In genomic region chr1:171434717-171435346, GRCh38 we compare ENCODE assay signal across 8 cellular contexts. TPM values are rescaled to one million over a fixed set of nuclear protein-coding genes. Genes with fewer than 3 reads are reported as not detected.
DNase-seq lines count a peak whose midpoint lies in the region; ATAC-seq and TF ChIP-seq lines count a peak whose summit lies in the region.

No MANE protein-coding gene starts in this region.

- TF ChIP-seq POLR2A in adrenal gland (IDR thresholded peaks at IDR 0.05) = no peak

- POLR2A ChIA-PET in CD8-positive, alpha-beta T cell (lab: Charles Lee) = no interaction called here

- no peaks in the 10 kb centered on the region for H3K27me3 ChIP-seq in CD8-positive, alpha-beta T cell (ENCODE audit: insufficient read depth, low read length)
- no peaks in the 10 kb centered on the region for H3K27me3 ChIP-seq in adrenal gland

- no peaks in the 10 kb centered on the region for H3K36me3 ChIP-seq in CD8-positive, alpha-beta T cell (ENCODE audit: insufficient read depth, low read length)
- no peaks in the 10 kb centered on the region for H3K36me3 ChIP-seq in adrenal gland (replicated peaks in 1 of 2)

- no peak for TF ChIP-seq CTCF in CD8-positive, alpha-beta T cell (IDR thresholded peaks at IDR 0.05)
- no peak for TF ChIP-seq CTCF in adrenal gland (IDR thresholded peaks at IDR 0.05)
- TF ChIP-seq CTCF in mesothelial cell of epicardium (IDR thresholded peaks at IDR 0.05; ENCODE audit: unreplicated experiment) = no peak

- intact Hi-C loops in CD8-positive, alpha-beta T cell (cut with DNase I, micrococcal nuclease) = no loop called here
- intact Hi-C loops in adrenal gland (cut with DNase I) = no loop called here

- peaks cover 12% of the 10 kb centered on the region for H3K4me1 Mint-ChIP-seq in CD8-positive, alpha-beta T cell (ENCODE audit: low read depth)
- peaks cover 4% of the 10 kb centered on the region for H3K4me1 Mint-ChIP-seq in mesothelial cell of epicardium

- no peaks in the 10 kb centered on the region for H3K9me3 ChIP-seq in CD8-positive, alpha-beta T cell (ENCODE audit: low read length)
- H3K9me3 ChIP-seq in adrenal gland (replicated peaks in 1 of 3) = no peaks in the 10 kb centered on the region

- peak; percentile 38 for ATAC-seq in CD8-positive, alpha-beta T cell
- no peak for ATAC-seq in GM21576 (IDR thresholded peaks at IDR 0.05; ENCODE audit: unreplicated experiment)

- H3K27me3 Mint-ChIP-seq in CD8-positive, alpha-beta T cell (ENCODE audit: low read depth) = peaks cover 4% of the 10 kb centered on the region
- H3K27me3 Mint-ChIP-seq in mesothelial cell of epicardium (ENCODE audit: low read depth) = no peaks in the 10 kb centered on the region

- H3K4me1 ChIP-seq in CD8-positive, alpha-beta T cell (ENCODE audit: insufficient read depth, low read length) = peaks cover 11% of the 10 kb centered on the region
- H3K4me1 ChIP-seq in adrenal gland (replicated peaks in 1 of 2) = no peaks in the 10 kb centered on the region

- peak in 1 of 7 experiments; percentile 13 for DNase-seq in CD8-positive, alpha-beta T cell
- DNase-seq in M059J (ENCODE audit: low read depth) = peak; percentile 91
- DNase-seq in adrenal gland = peak in 4 of 7 donors; percentile 16 to 59 (median 45)
- DNase-seq in mesothelial cell of epicardium (ENCODE audit: low spot score in 2 of 2, unreplicated experiment in 2 of 2) = no peak
- DNase-seq in NCI-H1436 treated with DMSO at 0.1 percent for 48 hours (lab: John Stamatoyannopoulos, UW) = no peak
- DNase-seq in NCI-H187 (lab: John Stamatoyannopoulos, UW) = no peak
- no peak for DNase-seq in NCI-H446 (lab: John Stamatoyannopoulos, UW)

- CTCF ChIA-PET in CD8-positive, alpha-beta T cell (lab: Charles Lee) = no interaction called here

- peak overlapping the region; percentile 84 for H3K27ac Mint-ChIP-seq in CD8-positive, alpha-beta T cell
- H3K27ac Mint-ChIP-seq in mesothelial cell of epicardium = peak overlapping the region; percentile 63

- no peaks in the 10 kb centered on the region for H3K9me3 Mint-ChIP-seq in CD8-positive, alpha-beta T cell
- H3K9me3 Mint-ChIP-seq in mesothelial cell of epicardium = peaks cover 5% of the 10 kb centered on the region

- H3K4me3 ChIP-seq in CD8-positive, alpha-beta T cell (ENCODE audit: low read depth, low read length) = no peak overlapping the region
- H3K4me3 ChIP-seq in adrenal gland = peak overlapping the region in 1 of 4 donors; percentile 32

- 30 to 58% (median 53%) methylated on average over 8 to 9 of the region's 9 CpGs for WGBS in adrenal gland, 4 donors

- no peak overlapping the region for H3K27ac ChIP-seq in CD8-positive, alpha-beta T cell (ENCODE audit: low read depth, low read length)
- peak overlapping the region in 2 of 5 donors; percentile 50 to 81 for H3K27ac ChIP-seq in adrenal gland

- H3K36me3 Mint-ChIP-seq in CD8-positive, alpha-beta T cell = no peaks in the 10 kb centered on the region
- no peaks in the 10 kb centered on the region for H3K36me3 Mint-ChIP-seq in mesothelial cell of epicardium

- peak overlapping the region; percentile 70 for H3K4me3 Mint-ChIP-seq in CD8-positive, alpha-beta T cell
- H3K4me3 Mint-ChIP-seq in mesothelial cell of epicardium = no peak overlapping the region

RNA-seq across cellular contexts. Expression of gene PRRC2C, which starts 50.5 kb away (rescaled TPM):
- total RNA-seq in CD8-positive, alpha-beta T cell = 100 to 1,000 TPM; 416 to 423 TPM
- total RNA-seq in M059J (2014; rRNA removed; shearing (Covaris generic)) = 39.1 and 55.9 TPM in 2 replicates
- 100 to 1,000 TPM in 2 of 8 donors, 10 to 100 TPM in 6; 47.8 to 103 (median 78.2) TPM for total RNA-seq in adrenal gland
- 10 to 100 TPM; 44.4 to 64.4 (median 46.5) TPM for polyA plus RNA-seq in adrenal gland
- 212 to 225 TPM (median 216 TPM) in 3 replicates for total RNA-seq in mesothelial cell of epicardium

Comparison
In these comparisons a context has a peak if more than half of its experiments do, and no peak if none do; other contexts are left out.
1. DNase-seq: peak in M059J (single experiment) and adrenal gland (4 of 7); none in mesothelial cell of epicardium (0 of 2), NCI-H1436 treated with DMSO at 0.1 percent for 48 hours (single experiment), NCI-H187 (0 of 2) and NCI-H446 (0 of 2).